Comparison of ENCODE assay signal across 35 cellular contexts in the genomic region with DNA sequence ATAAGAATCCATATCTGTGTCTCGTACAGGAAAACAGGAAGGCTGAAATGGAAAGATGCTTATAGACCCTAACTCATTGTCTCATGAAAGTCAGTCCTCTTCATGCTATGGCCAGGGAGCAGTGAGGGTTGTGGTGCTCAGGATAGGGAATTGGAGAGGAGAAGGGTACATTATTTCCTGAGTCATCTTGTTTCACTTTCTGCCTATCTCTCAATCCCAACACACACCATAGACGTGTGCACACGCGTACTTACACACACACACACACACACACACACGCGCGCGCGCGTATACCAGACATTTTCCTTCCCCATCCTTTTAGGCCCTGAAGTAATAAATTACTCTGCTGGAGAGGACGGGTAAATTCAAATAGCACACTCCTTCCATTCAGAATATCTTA. TPM values are rescaled to one million over a fixed set of nuclear protein-coding genes. Genes with fewer than 3 reads are reported as not detected.
"Had no signal": no experiment of that assay in that cellular context is flagged by ENCODE, and none has a peak within 500 bp of the region (broad histone marks: within the 10 kb centered on the region; RNA-seq: fewer than 3 reads in every experiment).

No MANE protein-coding gene starts in this region.

- H3K27ac ChIP-seq: adrenal gland, cardiac muscle cell, VCaP had no signal

- H3K4me1 ChIP-seq: adrenal gland had no signal

- FAIRE-seq: bronchial epithelial cell, TTC549 had no signal

- H3K4me3 ChIP-seq: adrenal gland, cardiac muscle cell had no signal

- H3K36me3 ChIP-seq: adrenal gland, cardiac muscle cell had no signal

- DNase-seq: activated B cell treated with CpG ODN at 0.5 μM for 24 hours; activated CD4-positive, alpha-beta memory T cell treated with anti-CD3 and anti-CD28 coated beads for 36 hours; activated CD4-positive, alpha-beta T cell treated with anti-CD3 and anti-CD28 coated beads for 4 hours; activated CD4-positive, alpha-beta T cell treated with anti-CD3 and anti-CD28 coated beads, Interleukin-2, amount 10 ng/mL, durations not matched to agents 24 days and 14 days; activated CD4-positive, alpha-beta T cell treated with anti-CD3 and anti-CD28 coated beads, Interleukin-2, amount 50 U/mL, for 1 hour; activated CD4-positive, alpha-beta T cell treated with anti-CD3 and anti-CD28 coated beads, Interleukin-2, amount 50 U/mL, for 4 hours; activated CD4-positive, CD25-positive, alpha-beta regulatory T cell treated with anti-CD3 and anti-CD28 coated beads, Interleukin-2, amount 50 U/mL, for 72 hours; activated CD8-positive, alpha-beta memory T cell treated with anti-CD3 and anti-CD28 coated beads, Interleukin-2, amount 50 U/mL, for 4 hours; activated CD8-positive, alpha-beta T cell treated with anti-CD3 and anti-CD28 coated beads for 36 hours; activated effector memory CD4-positive, alpha-beta T cell treated with anti-CD3 and anti-CD28 coated beads, Interleukin-2, amount 50 U/mL, for 16 hours; activated gamma-delta T cell treated with Interleukin-2 at 50 U/mL for 16 hours; activated naive CD4-positive, alpha-beta T cell; activated naive CD4-positive, alpha-beta T cell treated with anti-CD3 and anti-CD28 coated beads for 36 hours; activated naive CD4-positive, alpha-beta T cell treated with anti-CD3 and anti-CD28 coated beads, Interleukin-2, amount 50 U/mL, for 16 hours; activated naive CD8-positive, alpha-beta T cell treated with anti-CD3 and anti-CD28 coated beads for 36 hours; activated T-cell treated with anti-CD3 and anti-CD28 coated beads for 4 hours; activated T-cell treated with anti-CD3 and anti-CD28 coated beads, Interleukin-2, amount 50 U/mL, for 1 hour; activated T-cell treated with anti-CD3 and anti-CD28 coated beads, Interleukin-2, amount 50 U/mL, for 4 hours; activated T-cell treated with anti-CD3 and anti-CD28 coated beads, Interleukin-2, amount 50 U/mL, for 72 hours; adrenal gland; amniotic stem cell; aorta; caudate nucleus; cerebellar nuclear complex; T-helper 2 cell; T-helper 9 cell had no signal

- ATAC-seq: activated CD8-positive, alpha-beta T cell treated with anti-CD3 and anti-CD28 coated beads for 36 hours; activated naive CD4-positive, alpha-beta T cell treated with anti-CD3 and anti-CD28 coated beads, Interleukin-2, amount 50 U/mL, for 72 hours; activated T-cell treated with anti-CD3 and anti-CD28 coated beads, Interleukin-2, amount 50 U/mL, for 4 hours; activated T-cell treated with anti-CD3 and anti-CD28 coated beads, Interleukin-2, amount 50 U/mL, for 72 hours; activated T-helper 17 cell treated with anti-CD3 and anti-CD28 coated beads, Interleukin-2, amount 50 U/mL, for 72 hours had no signal

- H3K9me3 ChIP-seq: adrenal gland had no signal

- H3K27me3 ChIP-seq: cardiac muscle cell had no signal

RNA-seq across cellular contexts. Expression of a gene that starts 53.7 kb away (rescaled TPM):
- total RNA-seq: activated B cell treated with CpG ODN at 0.5 μM for 24 hours; activated CD4-positive, alpha-beta memory T cell treated with anti-CD3 and anti-CD28 coated beads for 36 hours; activated CD4-positive, alpha-beta T cell treated with anti-CD3 and anti-CD28 coated beads, Interleukin-2, amount 10 ng/mL, durations not matched to agents 24 days and 14 days; activated CD8-positive, alpha-beta memory T cell treated with anti-CD3 and anti-CD28 coated beads for 36 hours; activated CD8-positive, alpha-beta T cell treated with anti-CD3 and anti-CD28 coated beads for 36 hours; activated naive CD4-positive, alpha-beta T cell treated with anti-CD3 and anti-CD28 coated beads for 36 hours; activated naive CD4-positive, alpha-beta T cell treated with anti-CD3 and anti-CD28 coated beads, Interleukin-2, amount 50 U/mL, for 72 hours; activated naive CD8-positive, alpha-beta T cell treated with anti-CD3 and anti-CD28 coated beads for 36 hours; activated T-cell treated with anti-CD3 and anti-CD28 coated beads, Interleukin-2, amount 50 U/mL, for 4 hours; activated T-cell treated with anti-CD3 and anti-CD28 coated beads, Interleukin-2, amount 50 U/mL, for 72 hours; activated T-helper 1 cell treated with anti-CD3 and anti-CD28 coated beads, Interleukin-12 subunit alpha, Interleukin-12 subunit beta, Interleukin-2, Interleukin-4 antibody, amounts not matched to agents 30 ng/mL and 10 ng/mL and 1 ng/mL, durations not matched to agents 14 hours and 24 hours and 36 hours; activated T-helper 17 cell treated with anti-CD3 and anti-CD28 coated beads, Interleukin-2, amount 50 U/mL, for 72 hours; bronchial epithelial cell; chondrocyte had no signal
- polyA plus RNA-seq: aorta had no signal
